1 cellular context compared by ENCODE assay signal in genomic region chr5:10441083-10441991, GRCh38.
TF ChIP-seq lines count a peak whose summit lies in the region.

TSS of gene ROPN1L (plus strand) at chr5:10441879. CDS start at chr5:10442168, 289 bp downstream.

TF ChIP-seq in HepG2, 621 proteins besides CTCF, POLR2A, EP300 and RAD21 (continued from another document):
- TF ChIP-seq HNF1B (CRISPR knock-in tag; IDR thresholded peaks at IDR 0.05) (no peak), ZFP37 (CRISPR knock-in tag; IDR thresholded peaks at IDR 0.05; ENCODE audit: borderline replicate concordance) (0 out of 2 replicates have a peak, but pooled peaks have one; percentile 41), HDAC1 (CRISPR knock-in tag; IDR thresholded peaks at IDR 0.05) (peak; percentile 75), ZSCAN25 (CRISPR knock-in tag; IDR thresholded peaks at IDR 0.05) (no peak), ZNF564 (CRISPR knock-in tag; IDR thresholded peaks at IDR 0.05) (0 out of 2 replicates have a peak, but pooled peaks have one; percentile 61), MTA1 (CRISPR knock-in tag; IDR thresholded peaks at IDR 0.05; ENCODE audit: borderline replicate concordance) (0 out of 2 replicates have a peak, but pooled peaks have one; percentile 41), HMGXB4 (CRISPR knock-in tag; IDR thresholded peaks at IDR 0.05; ENCODE audit: borderline replicate concordance in 1 of 2, low read depth in 1 of 2) (0 out of 4 replicates have a peak, but pooled peaks of 1 of the 2 experiments have one; percentile 39), NFKBIZ (CRISPR knock-in tag; IDR thresholded peaks at IDR 0.05) (0 out of 2 replicates have a peak, but pooled peaks have one; percentile 27), ZNF614 (CRISPR knock-in tag; IDR thresholded peaks at IDR 0.05; ENCODE audit: borderline replicate concordance) (no peak), TMF1 (CRISPR knock-in tag; IDR thresholded peaks at IDR 0.05; ENCODE audit: low read depth) (0 out of 2 replicates have a peak, but pooled peaks have one; percentile 51), ZFY (CRISPR knock-in tag; IDR thresholded peaks at IDR 0.05) (peak; percentile 81), ZNF12 (CRISPR knock-in tag; IDR thresholded peaks at IDR 0.05) (no peak), POGK (CRISPR knock-in tag; conservative IDR thresholded peaks at IDR 0.05) (0 out of 2 replicates have a peak, but pooled peaks have one; percentile 14), ZFP91 (CRISPR knock-in tag; IDR thresholded peaks at IDR 0.05; ENCODE audit: borderline replicate concordance) (peak; percentile 54; the same call in 1 of the 2 replicates), TBX2 (CRISPR knock-in tag; IDR thresholded peaks at IDR 0.05; ENCODE audit: borderline replicate concordance) (0 out of 2 replicates have a peak, but pooled peaks have one; percentile 13), MYC (CRISPR knock-in tag; IDR thresholded peaks at IDR 0.05; ENCODE audit: borderline replicate concordance) (0 out of 2 replicates have a peak, but pooled peaks have one; percentile 17), IKZF4 (CRISPR knock-in tag; IDR thresholded peaks at IDR 0.05; ENCODE audit: borderline replicate concordance, low read depth, not compliant biosample characterization) (peak; percentile 8), PHF8 (CRISPR knock-in tag; IDR thresholded peaks at IDR 0.05) (peak; percentile 77), TGIF2 (CRISPR knock-in tag; IDR thresholded peaks at IDR 0.05) (0 out of 2 replicates have a peak, but pooled peaks have one; percentile 26), SPEN (CRISPR knock-in tag; IDR thresholded peaks at IDR 0.05; ENCODE audit: low read depth) (peak; percentile 65), ZNF547 (CRISPR knock-in tag; IDR thresholded peaks at IDR 0.05) (peak; percentile 72; the same call in 1 of the 2 replicates), GMEB1 (CRISPR knock-in tag; IDR thresholded peaks at IDR 0.05; ENCODE audit: borderline replicate concordance) (peak; percentile 30; the same call in 1 of the 2 replicates), ZFP90 (CRISPR knock-in tag; IDR thresholded peaks at IDR 0.05; ENCODE audit: borderline replicate concordance) (peak; percentile 39; the same call in 1 of the 2 replicates), CHD2 (IDR thresholded peaks at IDR 0.05; ENCODE audit: low read depth, low read length) (no peak), ZNF121 (CRISPR knock-in tag; IDR thresholded peaks at IDR 0.05) (peak; percentile 76), GATAD1 (CRISPR knock-in tag; IDR thresholded peaks at IDR 0.05) (no peak), GTF3A (CRISPR knock-in tag; conservative IDR thresholded peaks at IDR 0.05) (no peak), ZNF709 (CRISPR knock-in tag; IDR thresholded peaks at IDR 0.05) (peak; percentile 84), RFX5 (IDR thresholded peaks at IDR 0.05; ENCODE audit: low read depth, low read length) (no peak), IKZF5 (CRISPR knock-in tag; IDR thresholded peaks at IDR 0.05) (0 out of 2 replicates have a peak, but pooled peaks have one; percentile 35), ZBTB43 (CRISPR knock-in tag; conservative IDR thresholded peaks at IDR 0.05) (no peak), ZIK1 (CRISPR knock-in tag; IDR thresholded peaks at IDR 0.05; ENCODE audit: borderline replicate concordance, low read depth) (peak; percentile 67; the same call in 1 of the 2 replicates), ZNF546 (CRISPR knock-in tag; conservative IDR thresholded peaks at IDR 0.05) (no peak), SALL1 (CRISPR knock-in tag; IDR thresholded peaks at IDR 0.05) (peak; percentile 68), ZNF710 (CRISPR knock-in tag; IDR thresholded peaks at IDR 0.05; ENCODE audit: borderline replicate concordance) (0 out of 2 replicates have a peak, but pooled peaks have one; percentile 24)
